Comparison of ENCODE assay signal across 33 cellular contexts in the genomic region with DNA sequence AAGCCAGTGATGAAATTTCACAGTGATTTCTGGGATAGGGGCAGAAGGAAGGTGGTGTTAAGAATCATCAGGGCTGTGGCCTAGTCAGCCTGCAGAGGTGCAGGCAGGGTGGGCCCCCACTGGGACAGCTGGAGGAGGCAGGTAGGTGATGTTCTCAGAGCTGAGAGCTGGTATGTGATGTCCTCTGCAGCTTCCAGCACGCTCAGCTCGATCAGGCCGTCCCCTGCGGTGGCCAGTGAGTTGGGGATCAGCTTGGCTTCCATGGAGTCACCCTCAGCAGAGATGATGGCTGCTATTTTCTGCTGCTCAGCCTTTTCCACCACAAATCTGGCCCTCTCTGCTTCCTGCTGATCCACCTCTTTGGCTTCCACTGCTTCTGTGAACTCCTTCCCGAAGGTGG.
"Had no signal": no experiment of that assay in that cellular context is flagged by ENCODE, and none has a peak within 500 bp of the region (broad histone marks: within the 10 kb centered on the region; RNA-seq: fewer than 3 reads in every experiment).

No MANE protein-coding gene starts in this region.

- H3K4me1 ChIP-seq: adrenal gland, ascending aorta, body of pancreas, breast epithelium had no signal

- H3K36me3 ChIP-seq: adrenal gland, ascending aorta, brain microvascular endothelial cell, breast epithelium, cardiac muscle cell had no signal

- ATAC-seq: activated naive CD4-positive, alpha-beta T cell treated with anti-CD3 and anti-CD28 coated beads, Interleukin-2, amount 50 U/mL, for 72 hours; activated naive CD8-positive, alpha-beta T cell treated with anti-CD3 and anti-CD28 coated beads, Interleukin-2, amount 50 U/mL, for 24 hours; activated T-cell treated with anti-CD3 and anti-CD28 coated beads, Interleukin-2, amount 50 U/mL, for 4 hours; activated T-cell treated with anti-CD3 and anti-CD28 coated beads, Interleukin-2, amount 50 U/mL, for 72 hours; activated T-helper 17 cell treated with anti-CD3 and anti-CD28 coated beads, Interleukin-2, amount 50 U/mL, for 72 hours; body of pancreas had no signal

- DNase-seq: activated effector memory CD4-positive, alpha-beta T cell treated with anti-CD3 and anti-CD28 coated beads, Interleukin-2, amount 50 U/mL, for 16 hours; activated effector memory CD4-positive, alpha-beta T cell treated with Interleukin-2 at 50 U/mL for 16 hours; activated gamma-delta T cell; activated gamma-delta T cell treated with Interleukin-2 at 50 U/mL for 16 hours; activated naive CD4-positive, alpha-beta T cell; activated naive CD4-positive, alpha-beta T cell treated with anti-CD3 and anti-CD28 coated beads for 36 hours; activated naive CD4-positive, alpha-beta T cell treated with anti-CD3 and anti-CD28 coated beads, Interleukin-2, amount 10 ng/mL, durations not matched to agents 7 days and 5 days; activated naive CD4-positive, alpha-beta T cell treated with anti-CD3 and anti-CD28 coated beads, Interleukin-2, amount 50 U/mL, for 16 hours; activated naive CD4-positive, alpha-beta T cell treated with Interleukin-2 at 50 U/mL for 16 hours; activated naive CD8-positive, alpha-beta T cell treated with anti-CD3 and anti-CD28 coated beads for 36 hours; activated naive CD8-positive, alpha-beta T cell treated with anti-CD3 and anti-CD28 coated beads, Interleukin-2, amount 10 ng/mL, durations not matched to agents 7 days and 5 days; activated naive CD8-positive, alpha-beta T cell treated with anti-CD3 and anti-CD28 coated beads, Interleukin-2, amount 50 U/mL, for 24 hours; activated T-cell treated with anti-CD3 and anti-CD28 coated beads for 4 hours; activated T-cell treated with anti-CD3 and anti-CD28 coated beads, Interleukin-2, amount 50 U/mL, for 1 hour; activated T-cell treated with anti-CD3 and anti-CD28 coated beads, Interleukin-2, amount 50 U/mL, for 24 hours; activated T-cell treated with anti-CD3 and anti-CD28 coated beads, Interleukin-2, amount 50 U/mL, for 4 hours; activated T-cell treated with anti-CD3 and anti-CD28 coated beads, Interleukin-2, amount 50 U/mL, for 48 hours; activated T-cell treated with anti-CD3 and anti-CD28 coated beads, Interleukin-2, amount 50 U/mL, for 72 hours; adrenal gland; amniotic stem cell; amygdala; anterior cingulate cortex; aorta; body of pancreas; brain microvascular endothelial cell; caudate nucleus; central memory CD4-positive, alpha-beta T cell; cerebellar nuclear complex had no signal

- H3K27ac ChIP-seq: adrenal gland, ascending aorta, body of pancreas, brain microvascular endothelial cell, breast epithelium, cardiac muscle cell had no signal

- H3K4me3 ChIP-seq: adrenal gland, ascending aorta, body of pancreas, breast epithelium, cardiac muscle cell had no signal

- H3K9me3 ChIP-seq: adrenal gland, ascending aorta, body of pancreas, breast epithelium had no signal
